Comparison of ENCODE assay signal across 7 cellular contexts in the genomic region with DNA sequence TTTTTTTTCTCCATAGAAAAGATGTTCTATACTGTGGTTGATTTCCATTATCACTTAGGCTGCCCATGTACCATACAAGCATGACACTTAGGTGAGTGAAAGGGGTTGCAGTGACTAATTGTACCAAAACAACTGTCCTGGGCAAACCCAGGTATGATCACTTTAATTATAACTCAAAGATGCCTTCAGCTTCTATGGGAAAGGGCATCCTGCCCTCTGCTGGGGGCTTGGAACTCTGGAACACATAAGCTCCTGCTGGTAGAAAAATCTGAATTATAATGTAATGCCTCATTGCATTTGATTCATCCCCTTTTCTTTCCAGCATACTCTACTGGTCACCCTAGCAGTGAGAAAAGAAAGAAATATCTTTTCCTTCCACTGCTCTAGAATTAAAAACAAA.
A peak's percentile ranks its signal among the peaks of the same experiment; 100 is the strongest.
DNase-seq lines count a peak whose midpoint lies in the region; ATAC-seq lines count a peak whose summit lies in the region.

No MANE protein-coding gene starts in this region.

- no peaks in the 10 kb centered on the region for H3K27me3 Mint-ChIP-seq in activated CD4-positive, alpha-beta T cell treated with anti-CD3 and anti-CD28 coated beads, Interleukin-2, amount 10 ng/mL, durations not matched to agents 24 days and 14 days

- intact Hi-C loops in activated CD4-positive, alpha-beta T cell treated with anti-CD3 and anti-CD28 coated beads, Interleukin-2, amount 10 ng/mL, durations not matched to agents 24 days and 14 days (cut with micrococcal nuclease), result loop anchor here (2.0 kb wide), 1 partner anchor 172 kb away; no protein-coding TSS in a partner anchor

- no peaks in the 10 kb centered on the region for H3K9me3 Mint-ChIP-seq in activated CD4-positive, alpha-beta T cell treated with anti-CD3 and anti-CD28 coated beads, Interleukin-2, amount 10 ng/mL, durations not matched to agents 24 days and 14 days

- H3K36me3 Mint-ChIP-seq in activated CD4-positive, alpha-beta T cell treated with anti-CD3 and anti-CD28 coated beads, Interleukin-2, amount 10 ng/mL, durations not matched to agents 24 days and 14 days (ENCODE audit: low read depth), result peaks cover 3% of the 10 kb centered on the region

- H3K4me3 ChIP-seq in HUES64 (ENCODE audit: low read length), result no peak overlapping the region

- no peak overlapping the region for H3K9ac ChIP-seq in HUES64 (ENCODE audit: low read depth, low read length)

- H3K27me3 ChIP-seq in HUES64 (ENCODE audit: insufficient read depth, low read length), result no peaks in the 10 kb centered on the region

- no peak for ATAC-seq in GM18520 (IDR thresholded peaks at IDR 0.05; ENCODE audit: unreplicated experiment)
- ATAC-seq in HG03378 (IDR thresholded peaks at IDR 0.05; ENCODE audit: unreplicated experiment), result no peak
- no peak for ATAC-seq in GM21737 (IDR thresholded peaks at IDR 0.05; ENCODE audit: unreplicated experiment)

- H3K27ac ChIP-seq in HUES64 (ENCODE audit: low read depth, low read length), result peak overlapping the region; percentile 38; the same call in 1 of the 2 replicates

- H3K4me1 ChIP-seq in HUES64 (ENCODE audit: insufficient read depth, low read length), result peaks cover 43% of the 10 kb centered on the region

- no peaks in the 10 kb centered on the region for H3K9me3 ChIP-seq in HUES64 (ENCODE audit: insufficient read depth, low read depth, low read length)

- H3K36me3 ChIP-seq in HUES64 (ENCODE audit: insufficient read depth, low read length), result no peaks in the 10 kb centered on the region

- no peak overlapping the region for H3K4me3 Mint-ChIP-seq in activated CD4-positive, alpha-beta T cell treated with anti-CD3 and anti-CD28 coated beads, Interleukin-2, amount 10 ng/mL, durations not matched to agents 24 days and 14 days

- peaks cover 12% of the 10 kb centered on the region for H3K4me1 Mint-ChIP-seq in activated CD4-positive, alpha-beta T cell treated with anti-CD3 and anti-CD28 coated beads, Interleukin-2, amount 10 ng/mL, durations not matched to agents 24 days and 14 days

- DNase-seq in ELR (ENCODE audit: low read depth), result peak; percentile 75
- peak; percentile 77 for DNase-seq in activated CD4-positive, alpha-beta T cell treated with anti-CD3 and anti-CD28 coated beads, Interleukin-2, amount 10 ng/mL, durations not matched to agents 24 days and 14 days
- DNase-seq in iPS-NIHi11 (ENCODE audit: low spot score), result peak; percentile 14

- H3K27ac Mint-ChIP-seq in activated CD4-positive, alpha-beta T cell treated with anti-CD3 and anti-CD28 coated beads, Interleukin-2, amount 10 ng/mL, durations not matched to agents 24 days and 14 days, result no peak overlapping the region

Comparison
In these comparisons a context has a peak if more than half of its experiments do, and no peak if none do; other contexts are left out.
1. DNase-seq: peak in every context shown above with its lines; median percentile 77 in activated CD4-positive, alpha-beta T cell treated with anti-CD3 and anti-CD28 coated beads, Interleukin-2, amount 10 ng/mL, durations not matched to agents 24 days and 14 days; 75 in ELR; 14 in iPS-NIHi11.